17 cellular contexts compared by ENCODE assay signal in genomic region chr13:112815871-112816270, GRCh38.
"Had no signal": no experiment of that assay in that cellular context is flagged by ENCODE, and none has a peak within 500 bp of the region (broad histone marks: within the 10 kb centered on the region; RNA-seq: fewer than 3 reads in every experiment).

No MANE protein-coding gene starts in this region.

- H3K4me3 Mint-ChIP-seq: central memory CD8-positive, alpha-beta T cell; naive thymus-derived CD8-positive, alpha-beta T cell had no signal

- H3K27ac ChIP-seq: hepatocyte, pancreas, psoas muscle, skin epidermis, suprapubic skin, tibial artery had no signal

- H3K4me1 ChIP-seq: pancreas, psoas muscle, suprapubic skin, tibial artery had no signal

- H3K4me1 Mint-ChIP-seq: central memory CD8-positive, alpha-beta T cell; naive thymus-derived CD8-positive, alpha-beta T cell had no signal

- H3K27me3 Mint-ChIP-seq: central memory CD8-positive, alpha-beta T cell; naive thymus-derived CD8-positive, alpha-beta T cell had no signal

- H3K9me3 ChIP-seq: mucosa of descending colon, pancreas, suprapubic skin, tibial artery, upper lobe of left lung had no signal

- ATAC-seq: left colon; mucosa of descending colon; naive thymus-derived CD8-positive, alpha-beta T cell; pancreas; sciatic nerve had no signal

- H3K27ac Mint-ChIP-seq: naive thymus-derived CD8-positive, alpha-beta T cell had no signal

- DNase-seq: foreskin melanocyte; left colon; left ventricle myocardium superior; mucosa of descending colon; naive thymus-derived CD8-positive, alpha-beta T cell; pancreas; psoas muscle; retina; stimulated activated CD4-positive, alpha-beta T cell treated with anti-CD3 and anti-CD28 coated beads, Interleukin-12 subunit alpha, Interleukin-12 subunit beta, amount 100 ng/mL, for 4 hours; stimulated activated naive CD4-positive, alpha-beta T cell treated with Interleukin-2 at 50 U/mL for 16 hours; tibial artery had no signal

- H3K27me3 ChIP-seq: hepatocyte, pancreas, suprapubic skin, tibial artery, upper lobe of left lung had no signal

- H3K9me3 Mint-ChIP-seq: central memory CD8-positive, alpha-beta T cell had no signal

- H3K4me3 ChIP-seq: hepatocyte, mucosa of descending colon, pancreas, psoas muscle, skin epidermis, suprapubic skin, tibial artery, upper lobe of left lung had no signal
